25 cellular contexts compared by ENCODE assay signal in the genomic region with DNA sequence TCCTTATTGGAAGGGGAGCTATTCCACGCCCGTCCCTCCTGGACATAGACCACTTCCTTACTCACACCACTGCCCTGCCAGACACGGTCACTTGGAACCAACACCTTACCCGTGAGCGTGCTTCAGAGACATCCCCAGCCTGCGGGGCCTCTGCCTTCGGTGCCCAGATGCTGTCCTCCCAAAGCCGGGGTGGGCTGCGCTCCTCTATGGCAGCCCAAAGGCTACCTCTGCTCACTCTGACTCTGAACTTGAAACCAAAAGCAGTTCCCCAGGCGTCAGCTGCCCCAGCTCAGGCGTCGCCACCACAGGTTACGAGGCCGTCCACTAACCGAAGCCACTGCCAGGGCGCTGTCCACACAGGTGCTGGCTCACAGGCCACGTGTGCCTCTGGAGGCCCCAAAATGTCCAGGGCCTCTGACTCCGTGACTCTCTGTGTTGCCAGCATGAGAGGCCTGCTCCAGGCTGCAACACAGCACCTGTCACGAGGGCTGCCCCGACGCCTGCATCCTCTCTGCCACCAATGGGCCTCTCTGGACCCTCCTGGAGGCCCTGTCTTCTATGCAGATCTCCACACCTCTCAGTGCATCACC. TPM values are rescaled to one million over a fixed set of nuclear protein-coding genes. Genes with fewer than 3 reads are reported as not detected.
DNase-seq lines count a peak whose midpoint lies in the region; ATAC-seq and TF ChIP-seq lines count a peak whose summit lies in the region.
"Had no signal": no experiment of that assay in that cellular context is flagged by ENCODE, and none has a peak within 500 bp of the region (broad histone marks: within the 10 kb centered on the region; RNA-seq: fewer than 3 reads in every experiment).

No MANE protein-coding gene starts in this region.

- H3K27ac Mint-ChIP-seq in CD4-positive, CD25-positive, alpha-beta regulatory T cell, result peak overlapping the region in 2 of 3 donors; percentile 59 to 67
- peak overlapping the region; percentile 20 for H3K27ac Mint-ChIP-seq in neural crest cell (ENCODE audit: unreplicated experiment)
- H3K27ac Mint-ChIP-seq: activated T-cell treated with anti-CD3 and anti-CD28 coated beads, Interleukin-2, amount 50 U/mL, for 24 hours; dendritic cell treated with granulocyte-macrophage colony-stimulating factor and Interleukin-4, amounts not matched to agents 40 ng/mL and 50 ng/mL, for 4 days had no signal

- no peaks in the 10 kb centered on the region for H3K9me3 Mint-ChIP-seq in CD4-positive, CD25-positive, alpha-beta regulatory T cell
- H3K9me3 Mint-ChIP-seq in neural crest cell, result no peaks in the 10 kb centered on the region
- H3K9me3 Mint-ChIP-seq: activated T-cell treated with anti-CD3 and anti-CD28 coated beads, Interleukin-2, amount 50 U/mL, for 24 hours; dendritic cell treated with granulocyte-macrophage colony-stimulating factor and Interleukin-4, amounts not matched to agents 40 ng/mL and 50 ng/mL, for 4 days had no signal

- DNase-seq in CD4-positive, CD25-positive, alpha-beta regulatory T cell, result no peak
- DNase-seq in Panc1 (ENCODE audit: low read depth, low spot score) (no peak), islet precursor cell (peak; percentile 43), neural crest cell (ENCODE audit: low read depth, low spot score) (no peak), NCI-H2171 (lab: John Stamatoyannopoulos, UW) (no peak), DMS 273 (lab: John Stamatoyannopoulos, UW; ENCODE audit: unreplicated experiment) (no peak), Right ventricle myocardium inferior (ENCODE audit: missing footprints) (no peak), HCEC 1CT (no peak)
- DNase-seq: activated CD4-positive, alpha-beta T cell treated with anti-CD3 and anti-CD28 coated beads, Interleukin-2, amount 50 U/mL, for 1 hour; activated T-cell treated with anti-CD3 and anti-CD28 coated beads, Interleukin-2, amount 50 U/mL, for 24 hours; central memory CD4-positive, alpha-beta T cell; DMS53; IMR-90; NCI-H146; NCI-H345; stimulated activated CD4-positive, alpha-beta T cell treated with anti-CD3 and anti-CD28 coated beads, Interleukin-4, amount 100 ng/mL, for 24 hours; T1000; transverse colon; WERI-Rb-1 had no signal

- TF ChIP-seq CTCF in Panc1 (IDR thresholded peaks at IDR 0.05) (no peak), neural crest cell (conservative IDR thresholded peaks at IDR 0.05) (no peak)

- H3K4me3 ChIP-seq in CD4-positive, CD25-positive, alpha-beta regulatory T cell (ENCODE audit: low read depth, low read length), result no peak overlapping the region
- no peak overlapping the region for H3K4me3 ChIP-seq in Panc1 (ENCODE audit: low read depth in 2 of 2, low read length in 2 of 2)
- H3K4me3 ChIP-seq: heart left ventricle, prostate gland, right lobe of liver, SJSA1, transverse colon had no signal

- in situ Hi-C loops in Panc1 (cut with HindIII; ENCODE audit: low pct_unique_long_range_greater_than_20kb, low sequenced_read_pairs), result no loop called here

- H3K4me3 Mint-ChIP-seq in CD4-positive, CD25-positive, alpha-beta regulatory T cell, result peak overlapping the region in 1 of 4 donors; percentile 41
- H3K4me3 Mint-ChIP-seq in neural crest cell, result no peak overlapping the region
- H3K4me3 Mint-ChIP-seq: activated T-cell treated with anti-CD3 and anti-CD28 coated beads, Interleukin-2, amount 50 U/mL, for 24 hours; dendritic cell treated with granulocyte-macrophage colony-stimulating factor and Interleukin-4, amounts not matched to agents 40 ng/mL and 50 ng/mL, for 4 days had no signal

- peaks cover 4% of the 10 kb centered on the region for H3K36me3 Mint-ChIP-seq in CD4-positive, CD25-positive, alpha-beta regulatory T cell
- peaks cover 6% of the 10 kb centered on the region for H3K36me3 Mint-ChIP-seq in neural crest cell (ENCODE audit: low read depth)

- H3K27me3 Mint-ChIP-seq in CD4-positive, CD25-positive, alpha-beta regulatory T cell, result no peaks in the 10 kb centered on the region
- no peaks in the 10 kb centered on the region for H3K27me3 Mint-ChIP-seq in neural crest cell (ENCODE audit: low read depth)
- H3K27me3 Mint-ChIP-seq: activated T-cell treated with anti-CD3 and anti-CD28 coated beads, Interleukin-2, amount 50 U/mL, for 24 hours; dendritic cell treated with granulocyte-macrophage colony-stimulating factor and Interleukin-4, amounts not matched to agents 40 ng/mL and 50 ng/mL, for 4 days had no signal

- no peaks in the 10 kb centered on the region for H3K27me3 ChIP-seq in CD4-positive, CD25-positive, alpha-beta regulatory T cell (ENCODE audit: control insufficient read depth, insufficient read depth, low read length)
- no peaks in the 10 kb centered on the region for H3K27me3 ChIP-seq in Panc1 (ENCODE audit: control insufficient read depth, insufficient read depth, low read length)
- H3K27me3 ChIP-seq: heart left ventricle, right lobe of liver, SJSA1, transverse colon had no signal

- peaks cover 20% of the 10 kb centered on the region for H3K4me1 ChIP-seq in CD4-positive, CD25-positive, alpha-beta regulatory T cell (ENCODE audit: control insufficient read depth, insufficient read depth, low read length, poor library complexity, severe bottlenecking)
- H3K4me1 ChIP-seq in Panc1 (ENCODE audit: control insufficient read depth, insufficient read depth, low read length), result no peaks in the 10 kb centered on the region
- H3K4me1 ChIP-seq: prostate gland, right lobe of liver, SJSA1 had no signal

- H3K9me3 ChIP-seq in CD4-positive, CD25-positive, alpha-beta regulatory T cell (ENCODE audit: control insufficient read depth in 2 of 2, low read length in 2 of 2), result no peaks in the 10 kb centered on the region
- no peaks in the 10 kb centered on the region for H3K9me3 ChIP-seq in Panc1 (ENCODE audit: control insufficient read depth, insufficient read depth, low read depth, low read length)
- H3K9me3 ChIP-seq: heart left ventricle, prostate gland, right lobe of liver, SJSA1, transverse colon had no signal

- no peak overlapping the region for H3K27ac ChIP-seq in CD4-positive, CD25-positive, alpha-beta regulatory T cell (ENCODE audit: insufficient read depth, low read length, poor library complexity, severe bottlenecking)
- H3K27ac ChIP-seq in Panc1 (ENCODE audit: low read length), result no peak overlapping the region
- H3K27ac ChIP-seq: heart left ventricle, prostate gland, right lobe of liver, SJSA1, transverse colon, WERI-Rb-1 had no signal

- CTCF ChIA-PET in Panc1 (lab: Charles Lee), result no interaction called here

- intact Hi-C loops in Panc1 (cut with micrococcal nuclease; ENCODE audit: unreplicated experiment) (no loop called here), Right ventricle myocardium inferior (cut with DNase I) (no loop called here)

- ATAC-seq in CD4-positive, CD25-positive, alpha-beta regulatory T cell (ENCODE audit: low read depth in 2 of 2), result no peak
- ATAC-seq in Panc1 (peak; percentile 18; the same call in 1 of the 2 replicates), Right ventricle myocardium inferior (no peak)
- ATAC-seq: esophagus mucosa, heart left ventricle, right lobe of liver had no signal

- H3K36me3 ChIP-seq in CD4-positive, CD25-positive, alpha-beta regulatory T cell (ENCODE audit: control insufficient read depth, insufficient read depth, low read length), result no peaks in the 10 kb centered on the region
- no peaks in the 10 kb centered on the region for H3K36me3 ChIP-seq in Panc1 (ENCODE audit: control insufficient read depth, insufficient read depth, low read length)
- H3K36me3 ChIP-seq: prostate gland, SJSA1, transverse colon, WERI-Rb-1 had no signal

- no TSS peak for BruUV-seq in Panc1 (replicated peaks; lab: Mats Ljungman, UMichigan)

- H3K4me1 Mint-ChIP-seq in CD4-positive, CD25-positive, alpha-beta regulatory T cell, result peaks cover 8 to 23% (median 15%) of the 10 kb centered on the region in 4 donors
- peaks cover 27% of the 10 kb centered on the region for H3K4me1 Mint-ChIP-seq in neural crest cell

- POLR2A ChIA-PET in Panc1 (lab: Charles Lee), result no interaction called here

RNA-seq across cellular contexts. Expression of gene HDAC4, which starts 23.8 kb away (rescaled TPM):
- total RNA-seq in CD4-positive, CD25-positive, alpha-beta regulatory T cell, result 118 TPM
- 1 to 10 TPM; 6.5 to 9.0 (median 7.9) TPM for polyA plus RNA-seq in CD4-positive, CD25-positive, alpha-beta regulatory T cell
- 40.1 TPM for total RNA-seq in Panc1 (2021; ENCODE audit: unreplicated experiment)
- polyA plus RNA-seq in Panc1 (2012; ENCODE audit: insufficient read length), result 16.3 TPM
- total RNA-seq in neural crest cell, result 50.7 and 52.1 TPM in 2 replicates
- total RNA-seq in Right ventricle myocardium inferior, result 30.7 TPM
